In the genomic region with DNA sequence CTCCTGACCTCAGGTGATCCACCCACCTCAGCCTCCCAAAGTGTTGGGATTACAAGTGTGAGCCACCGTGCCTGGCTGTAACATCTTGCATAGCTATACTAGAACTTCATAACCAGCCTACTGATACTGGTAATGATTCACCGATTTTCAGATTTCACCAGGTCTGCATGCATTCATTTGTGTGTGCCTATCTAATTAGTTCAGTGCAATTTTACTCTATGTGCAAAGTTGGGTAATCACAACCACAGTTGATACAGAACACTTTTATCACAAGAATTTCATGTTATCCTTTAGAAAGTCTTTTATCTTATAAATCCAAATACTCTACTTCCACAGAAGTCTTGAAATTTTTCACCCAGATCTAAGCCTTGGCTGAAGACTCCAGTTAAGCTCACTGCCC, we compare ENCODE assay signal across 21 cellular contexts.
"Had no signal": no experiment of that assay in that cellular context is flagged by ENCODE, and none has a peak within 500 bp of the region (broad histone marks: within the 10 kb centered on the region; RNA-seq: fewer than 3 reads in every experiment).

No MANE protein-coding gene starts in this region.

- H3K9me3 Mint-ChIP-seq: natural killer cell treated with Interleukin-12 subunit alpha and Interleukin-12 subunit beta and Interleukin-15 and Interleukin-18, amount 100 ng/mL, for 72 hours; nephron progenitor cell; neural crest cell; stimulated activated effector memory CD8-positive, alpha-beta T cell treated with anti-CD3 and anti-CD28 coated beads, Interleukin-12 subunit alpha, Interleukin-12 subunit beta, amount 100 ng/mL, for 72 hours; stimulated activated naive B cell treated with anti-CD40 and anti-IgM and Interleukin-4, amounts not matched to agents 10 μg/mL and 1 μg/mL and 100 μg/mL, for 72 hours; stimulated activated naive CD8-positive, alpha-beta T cell treated with anti-CD3 and anti-CD28 coated beads, Interleukin-15, Interleukin-2, amounts not matched to agents 100 ng/mL and 50 ng/mL, for 24 hours had no signal

- H3K36me3 Mint-ChIP-seq: natural killer cell treated with Interleukin-12 subunit alpha and Interleukin-12 subunit beta and Interleukin-15 and Interleukin-18, amount 100 ng/mL, for 72 hours had no signal

- H3K27me3 Mint-ChIP-seq: natural killer cell treated with Interleukin-12 subunit alpha and Interleukin-12 subunit beta and Interleukin-15 and Interleukin-18, amount 100 ng/mL, for 72 hours; stimulated activated naive B cell treated with anti-CD40 and anti-IgM and Interleukin-4, amounts not matched to agents 10 μg/mL and 1 μg/mL and 100 μg/mL, for 72 hours; stimulated activated naive CD8-positive, alpha-beta T cell treated with anti-CD3 and anti-CD28 coated beads, Interleukin-15, Interleukin-2, amounts not matched to agents 100 ng/mL and 50 ng/mL, for 24 hours had no signal

- DNase-seq: nephron progenitor cell; nucleus accumbens; pancreas; psoas muscle; right cardiac atrium; right lobe of liver; sigmoid colon; small intestine; stimulated activated CD4-positive, alpha-beta T cell treated with anti-CD3 and anti-CD28 coated beads, Interleukin-15, amount 100 ng/mL, for 24 hours; stimulated activated CD4-positive, alpha-beta T cell treated with anti-CD3 and anti-CD28 coated beads, Interleukin-2, amount 100 ng/mL, for 24 hours; stimulated activated CD4-positive, alpha-beta T cell treated with anti-CD3 and anti-CD28 coated beads, Interleukin-2, amount 100 ng/mL, for 48 hours; stimulated activated CD4-positive, alpha-beta T cell treated with anti-CD3 and anti-CD28 coated beads, Interleukin-4, amount 100 ng/mL, for 24 hours; stimulated activated naive B cell treated with anti-CD40 and anti-IgM and Interleukin-4, amounts not matched to agents 10 μg/mL and 1 μg/mL and 100 μg/mL, for 72 hours; stimulated activated naive CD4-positive, alpha-beta T cell treated with Interleukin-2 at 50 U/mL for 16 hours; stomach; thyroid gland; upper lobe of left lung had no signal

- ATAC-seq: natural killer cell treated with Interleukin-12 subunit alpha and Interleukin-12 subunit beta and Interleukin-15 and Interleukin-18, amount 100 ng/mL, for 72 hours; pancreas; psoas muscle; right cardiac atrium; right lobe of liver; stimulated activated effector memory CD8-positive, alpha-beta T cell treated with anti-CD3 and anti-CD28 coated beads, Interleukin-12 subunit alpha, Interleukin-12 subunit beta, amount 100 ng/mL, for 72 hours; stimulated activated naive B cell treated with anti-CD40 and anti-IgM and Interleukin-4, amounts not matched to agents 10 μg/mL and 1 μg/mL and 100 μg/mL, for 72 hours had no signal

- H3K4me3 Mint-ChIP-seq: natural killer cell treated with Interleukin-12 subunit alpha and Interleukin-12 subunit beta and Interleukin-15 and Interleukin-18, amount 100 ng/mL, for 72 hours; nephron progenitor cell; neural crest cell; stimulated activated effector memory CD8-positive, alpha-beta T cell treated with anti-CD3 and anti-CD28 coated beads, Interleukin-12 subunit alpha, Interleukin-12 subunit beta, amount 100 ng/mL, for 72 hours; stimulated activated naive B cell treated with anti-CD40 and anti-IgM and Interleukin-4, amounts not matched to agents 10 μg/mL and 1 μg/mL and 100 μg/mL, for 72 hours; stimulated activated naive CD8-positive, alpha-beta T cell treated with anti-CD3 and anti-CD28 coated beads, Interleukin-15, Interleukin-2, amounts not matched to agents 100 ng/mL and 50 ng/mL, for 24 hours had no signal

- H3K27ac Mint-ChIP-seq: nephron progenitor cell; stimulated activated effector memory CD8-positive, alpha-beta T cell treated with anti-CD3 and anti-CD28 coated beads, Interleukin-12 subunit alpha, Interleukin-12 subunit beta, amount 100 ng/mL, for 72 hours; stimulated activated naive B cell treated with anti-CD40 and anti-IgM and Interleukin-4, amounts not matched to agents 10 μg/mL and 1 μg/mL and 100 μg/mL, for 72 hours; stimulated activated naive CD8-positive, alpha-beta T cell treated with anti-CD3 and anti-CD28 coated beads, Interleukin-15, Interleukin-2, amounts not matched to agents 100 ng/mL and 50 ng/mL, for 24 hours had no signal

- H3K4me1 Mint-ChIP-seq: nephron progenitor cell, neural crest cell had no signal
